11 cellular contexts compared by ENCODE assay signal in the genomic region with DNA sequence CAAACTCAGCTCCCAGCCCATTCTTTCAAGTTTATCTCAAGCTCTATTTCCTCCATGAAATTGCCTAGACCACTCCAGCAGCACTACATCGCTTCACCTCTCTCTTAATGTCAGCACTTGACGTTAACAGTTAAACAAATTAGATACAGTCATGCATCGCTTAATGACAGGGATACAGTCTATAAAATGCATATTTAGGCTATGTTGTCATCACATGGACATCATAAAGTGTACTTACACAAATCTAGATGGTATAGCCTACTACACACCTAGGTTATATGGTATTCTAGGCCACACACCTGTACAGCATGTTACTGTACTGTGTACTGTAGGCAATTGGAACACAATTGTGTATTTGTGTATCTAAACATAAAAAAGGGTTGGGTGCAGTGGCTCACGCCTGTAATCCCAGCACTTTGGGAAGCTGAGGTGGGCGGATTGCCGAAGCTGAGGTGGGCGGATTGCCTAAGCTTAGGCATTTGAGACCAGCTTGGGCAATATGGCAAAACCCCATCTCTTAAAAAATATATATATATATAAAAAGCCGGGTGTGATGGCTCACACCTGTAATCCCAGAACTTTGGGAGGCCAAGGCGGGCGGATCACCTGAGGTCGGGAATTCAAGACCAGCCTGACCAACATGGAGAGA. TPM values are rescaled to one million over a fixed set of nuclear protein-coding genes. Genes with fewer than 3 reads are reported as not detected.
DNase-seq lines count a peak whose midpoint lies in the region; ATAC-seq and TF ChIP-seq lines count a peak whose summit lies in the region.
"Had no signal": no experiment of that assay in that cellular context is flagged by ENCODE, and none has a peak within 500 bp of the region (broad histone marks: within the 10 kb centered on the region; RNA-seq: fewer than 3 reads in every experiment).

No MANE protein-coding gene starts in this region.

- H3K9me3 ChIP-seq in BLaER1 (no peaks in the 10 kb centered on the region), mucosa of descending colon (no peaks in the 10 kb centered on the region), ascending aorta (no peaks in the 10 kb centered on the region)
- 0 out of 22 replicates have a peak, but pooled peaks cover 0 to 3% (median 0%) of the 10 kb centered on the region in 11 experiments for H3K9me3 ChIP-seq in BLaER1 treated with 17β-estradiol and CSF1 and Interleukin-3, amounts not matched to agents 10 nM and 100 nM (replicated peaks in 1 of 11)
- H3K9me3 ChIP-seq: A549 had no signal

- H3K4me3 ChIP-seq in BLaER1 (no peak overlapping the region), mucosa of descending colon (no peak overlapping the region), ascending aorta (no peak overlapping the region)
- no peak overlapping the region for H3K4me3 ChIP-seq in BLaER1 treated with 17β-estradiol and CSF1 and Interleukin-3, amounts not matched to agents 10 nM and 100 nM
- H3K4me3 ChIP-seq: A549, K562 had no signal

- H3K4me2 ChIP-seq in BLaER1, result peak overlapping the region; percentile 42
- peak overlapping the region in 8 of 11 experiments; percentile 21 to 52 (median 38); a peak in 11 of 22 replicates for H3K4me2 ChIP-seq in BLaER1 treated with 17β-estradiol and CSF1 and Interleukin-3, amounts not matched to agents 10 nM and 100 nM
- H3K4me2 ChIP-seq: A549 had no signal

- H3K4me1 ChIP-seq in BLaER1 (peaks cover 19% of the 10 kb centered on the region), mucosa of descending colon (ENCODE audit: low read depth) (no peaks in the 10 kb centered on the region), ascending aorta (no peaks in the 10 kb centered on the region)
- peaks cover 8 to 20% (median 14%) of the 10 kb centered on the region in 10 experiments; a peak in 18 of 20 replicates for H3K4me1 ChIP-seq in BLaER1 treated with 17β-estradiol and CSF1 and Interleukin-3, amounts not matched to agents 10 nM and 100 nM

- H3K36me3 ChIP-seq in BLaER1 (no peaks in the 10 kb centered on the region), mucosa of descending colon (ENCODE audit: low read depth) (no peaks in the 10 kb centered on the region), ascending aorta (no peaks in the 10 kb centered on the region)
- no peaks in the 10 kb centered on the region for H3K36me3 ChIP-seq in BLaER1 treated with 17β-estradiol and CSF1 and Interleukin-3, amounts not matched to agents 10 nM and 100 nM

- peak; percentile 99 for ATAC-seq in mucosa of descending colon
- no peak for ATAC-seq in HG03196 (IDR thresholded peaks at IDR 0.05; ENCODE audit: unreplicated experiment)
- ATAC-seq: A549, K562 had no signal

- intact Hi-C loops in mucosa of descending colon (cut with DNase I, micrococcal nuclease), result no loop called here
- intact Hi-C loops in ascending aorta (cut with DNase I), result no loop called here

- H3K27ac ChIP-seq in BLaER1 (no peak overlapping the region), ascending aorta (no peak overlapping the region)
- H3K27ac ChIP-seq in BLaER1 treated with 17β-estradiol and CSF1 and Interleukin-3, amounts not matched to agents 10 nM and 100 nM, result no peak overlapping the region
- H3K27ac ChIP-seq: A549 had no signal

- H3K27me3 ChIP-seq in BLaER1 (no peaks in the 10 kb centered on the region), ascending aorta (no peaks in the 10 kb centered on the region)
- 0 out of 22 replicates have a peak, but pooled peaks cover 0 to 3% (median 0%) of the 10 kb centered on the region in 11 experiments for H3K27me3 ChIP-seq in BLaER1 treated with 17β-estradiol and CSF1 and Interleukin-3, amounts not matched to agents 10 nM and 100 nM

- TF ChIP-seq CTCF in mucosa of descending colon (IDR thresholded peaks at IDR 0.05) (no peak), ascending aorta (IDR thresholded peaks at IDR 0.05) (no peak)

- peak; percentile 16 to 18 for DNase-seq in NCI-H526 (lab: John Stamatoyannopoulos, UW)
- DNase-seq in mucosa of descending colon, result peak in 1 of 3 donors; percentile 26
- DNase-seq in ascending aorta (ENCODE audit: low spot score in 2 of 2), result no peak
- DNase-seq in stimulated activated CD4-positive, alpha-beta T cell treated with anti-CD3 and anti-CD28 coated beads, Interleukin-4, amount 100 ng/mL, for 1 hour, result no peak
- DNase-seq: CD4-positive, alpha-beta memory T cell; HCEC 1CT had no signal

- H3K9ac ChIP-seq in BLaER1, result no peak overlapping the region
- H3K9ac ChIP-seq in BLaER1 treated with 17β-estradiol and CSF1 and Interleukin-3, amounts not matched to agents 10 nM and 100 nM, result no peak overlapping the region

- no peaks in the 10 kb centered on the region for H4K20me1 ChIP-seq in BLaER1
- no peaks in the 10 kb centered on the region for H4K20me1 ChIP-seq in BLaER1 treated with 17β-estradiol and CSF1 and Interleukin-3, amounts not matched to agents 10 nM and 100 nM

RNA-seq across cellular contexts. Expression of gene PCSK5, which starts 13.3 kb away (rescaled TPM):
- total RNA-seq in mucosa of descending colon (10 to 100 TPM; 44.3 to 82.0 (median 53.3) TPM), ascending aorta (66.3 TPM)
- total RNA-seq: K562 had no signal

Comparison
In these comparisons a context has a peak if more than half of its experiments do, and no peak if none do; other contexts are left out.
1. DNase-seq: peak in NCI-H526 (2 of 2); none in ascending aorta (0 of 2) and stimulated activated CD4-positive, alpha-beta T cell treated with anti-CD3 and anti-CD28 coated beads, Interleukin-4, amount 100 ng/mL, for 1 hour (single experiment).